ENCODE assay signal across 26 cellular contexts in the genomic region with DNA sequence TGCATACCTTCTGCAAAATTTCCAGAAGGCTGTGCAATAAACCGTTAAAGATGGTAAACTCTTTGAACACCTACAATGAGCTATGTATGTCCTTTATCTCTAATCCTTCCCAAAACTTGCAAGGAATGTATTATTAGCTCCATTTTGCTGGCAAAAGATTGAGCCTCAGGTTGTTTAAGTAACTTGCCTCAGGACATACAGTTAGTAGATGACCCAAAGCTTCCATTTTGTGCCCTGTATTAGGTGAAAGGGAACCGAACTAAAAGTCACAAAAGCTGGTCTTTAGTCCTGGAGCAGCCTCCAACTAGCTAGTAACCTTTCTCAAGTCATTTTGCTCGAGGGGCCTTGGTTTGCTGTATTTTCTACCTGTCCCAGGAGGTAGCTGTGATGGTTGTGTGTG. TPM values are rescaled to one million over a fixed set of nuclear protein-coding genes. Genes with fewer than 3 reads are reported as not detected.
"Had no signal": no experiment of that assay in that cellular context is flagged by ENCODE, and none has a peak within 500 bp of the region (broad histone marks: within the 10 kb centered on the region; RNA-seq: fewer than 3 reads in every experiment).

No MANE protein-coding gene starts in this region.

- H3K27me3 ChIP-seq: colonic mucosa, dorsolateral prefrontal cortex, gastrocnemius medialis had no signal

- H3K9me3 ChIP-seq: colonic mucosa, esophagus muscularis mucosa, esophagus squamous epithelium, gastrocnemius medialis, gastroesophageal sphincter, heart left ventricle, heart right ventricle had no signal

- H3K4me3 ChIP-seq: colonic mucosa, coronary artery, dorsolateral prefrontal cortex, esophagus muscularis mucosa, esophagus squamous epithelium, gastrocnemius medialis, gastroesophageal sphincter, heart left ventricle, heart right ventricle had no signal

- H3K4me1 ChIP-seq: colonic mucosa, foreskin keratinocyte, gastroesophageal sphincter had no signal

- H3K36me3 ChIP-seq: colonic mucosa, esophagus muscularis mucosa, esophagus squamous epithelium, gastrocnemius medialis, gastroesophageal sphincter, heart left ventricle, heart right ventricle had no signal

- H3K27ac ChIP-seq: colonic mucosa, coronary artery, dorsolateral prefrontal cortex, epithelial cell of prostate, esophagus muscularis mucosa, esophagus squamous epithelium, foreskin keratinocyte, gastrocnemius medialis, gastroesophageal sphincter, heart left ventricle, heart right ventricle had no signal

- DNase-seq: colonic mucosa; cortex of kidney; dermis blood vessel endothelial cell; dorsolateral prefrontal cortex; effector CD4-positive, alpha-beta T cell; effector CD8-positive, alpha-beta T cell; effector memory CD4-positive, alpha-beta T cell; effector memory CD8-positive, alpha-beta T cell; endodermal cell; erythroblast; esophagus squamous epithelium; foreskin fibroblast; foreskin keratinocyte; foreskin melanocyte; gastrocnemius medialis; glutamatergic neuron; head of caudate nucleus; heart left ventricle; heart right ventricle had no signal

RNA-seq across cellular contexts. Expression of a gene that starts 4.3 kb away (rescaled TPM):
- polyA plus RNA-seq: endothelial cell of umbilical vein, fibroblast of lung, foreskin keratinocyte had no signal

RNA-seq across cellular contexts. Expression of a gene that starts 22.2 kb away (rescaled TPM):
- polyA plus RNA-seq: esophagus, fibroblast of lung, foreskin keratinocyte, heart left ventricle, heart right ventricle had no signal
